2 cellular contexts compared by ENCODE assay signal in genomic region chr12:42373669-42374068, GRCh38.
A peak's percentile ranks its signal among the peaks of the same experiment; 100 is the strongest.
TF ChIP-seq lines count a peak whose summit lies in the region.

No MANE protein-coding gene starts in this region.

TF ChIP-seq in IMR-90, 13 proteins besides CTCF, POLR2A, EP300 and RAD21:
- no peak for TF ChIP-seq NFE2L2 (IDR thresholded peaks at IDR 0.05; ENCODE audit: low read depth, low read length)
- peak; percentile 60; the same call in 1 of the 2 replicates for TF ChIP-seq MAFK (IDR thresholded peaks at IDR 0.05; ENCODE audit: low read depth, low read length)

TF ChIP-seq in GM12878, 131 proteins besides CTCF, POLR2A, EP300 and RAD21:
- no peak for TF ChIP-seq SUZ12 (IDR thresholded peaks at IDR 0.05; ENCODE audit: unreplicated experiment)
- TF ChIP-seq NBN (IDR thresholded peaks at IDR 0.05) = no peak
- TF ChIP-seq ZNF217 (IDR thresholded peaks at IDR 0.05) = no peak
- TF ChIP-seq BRCA1 (IDR thresholded peaks at IDR 0.05; ENCODE audit: low read depth, low read length) = no peak
- TF ChIP-seq, protein P1, sequence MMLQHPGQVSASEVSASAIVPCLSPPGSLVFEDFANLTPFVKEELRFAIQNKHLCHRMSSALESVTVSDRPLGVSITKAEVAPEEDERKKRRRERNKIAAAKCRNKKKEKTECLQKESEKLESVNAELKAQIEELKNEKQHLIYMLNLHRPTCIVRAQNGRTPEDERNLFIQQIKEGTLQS (IDR thresholded peaks at IDR 0.05; ENCODE audit: borderline replicate concordance, extremely low read depth, low read depth, low read length) = no peak
- no peak for TF ChIP-seq RB1 (IDR thresholded peaks at IDR 0.05; ENCODE audit: borderline replicate concordance)
- TF ChIP-seq NR2C2 (IDR thresholded peaks at IDR 0.05; ENCODE audit: borderline replicate concordance, control insufficient read depth, insufficient read length, low read depth) = no peak
- no peak for TF ChIP-seq CBFB (IDR thresholded peaks at IDR 0.05; ENCODE audit: low read depth)
- TF ChIP-seq NKRF (conservative IDR thresholded peaks at IDR 0.05) = no peak
- no peak for TF ChIP-seq IRF3 (IDR thresholded peaks at IDR 0.05)
- no peak for TF ChIP-seq JUNB (IDR thresholded peaks at IDR 0.05)
- TF ChIP-seq BHLHE40 (IDR thresholded peaks at IDR 0.05; ENCODE audit: borderline replicate concordance in 1 of 2, low read depth in 2 of 2, low read length in 1 of 2) = no peak
- TF ChIP-seq POLR2AphosphoS5 (IDR thresholded peaks at IDR 0.05; ENCODE audit: low read length) = no peak
- TF ChIP-seq ZBTB11 (CRISPR knock-in tag; IDR thresholded peaks at IDR 0.05) = no peak
